Comparison of ENCODE assay signal across 7 cellular contexts in genomic region chr22:26483043-26483438, GRCh38. TPM values are rescaled to one million over a fixed set of nuclear protein-coding genes. Genes with fewer than 3 reads are reported as not detected.
DNase-seq lines count a peak whose midpoint lies in the region; ATAC-seq and TF ChIP-seq lines count a peak whose summit lies in the region.

No MANE protein-coding gene starts in this region.

- no peak for TF ChIP-seq POLR2A in suprapubic skin (IDR thresholded peaks at IDR 0.05)

- H3K27me3 ChIP-seq in iPS-20b (ENCODE audit: insufficient read depth, low read length) (no peaks in the 10 kb centered on the region), suprapubic skin (no peaks in the 10 kb centered on the region)

- peaks cover 60% of the 10 kb centered on the region for H3K36me3 Mint-ChIP-seq in activated T-helper 17 cell treated with anti-CD3 and anti-CD28 coated beads, Interleukin-2, amount 50 U/mL, for 72 hours (ENCODE audit: low read depth)

- no peak for TF ChIP-seq EP300 in suprapubic skin (IDR thresholded peaks at IDR 0.05)

- H3K27me3 Mint-ChIP-seq in activated T-helper 17 cell treated with anti-CD3 and anti-CD28 coated beads, Interleukin-2, amount 50 U/mL, for 72 hours = no peaks in the 10 kb centered on the region

- peak overlapping the region; percentile 90 for H3K27ac ChIP-seq in iPS-20b (ENCODE audit: low read length)
- peak overlapping the region; percentile 95 for H3K27ac ChIP-seq in suprapubic skin

- H3K4me1 ChIP-seq in iPS-20b (ENCODE audit: insufficient read depth, low read length) (peaks cover 10% of the 10 kb centered on the region; the same call in 1 of the 2 replicates), suprapubic skin (peaks cover 66% of the 10 kb centered on the region)

- H3K36me3 ChIP-seq in iPS-20b (ENCODE audit: insufficient read depth, low read depth, low read length) (peaks cover 59% of the 10 kb centered on the region), suprapubic skin (peaks cover 10% of the 10 kb centered on the region)

- H3K4me3 ChIP-seq in iPS-20b (ENCODE audit: low read length) = peak overlapping the region; percentile 99
- peak overlapping the region; percentile 67 for H3K4me3 ChIP-seq in suprapubic skin

- DNase-seq in suprapubic skin (ENCODE audit: low spot score in 2 of 2) = no peak
- no peak for DNase-seq in DMS 273 treated with DMSO at 0.1 percent for 48 hours (lab: John Stamatoyannopoulos, UW)
- no peak for DNase-seq in UCSD-AML1 (lab: John Stamatoyannopoulos, UW; ENCODE audit: unreplicated experiment)
- DNase-seq in SK-N-DZ (ENCODE audit: low spot score) = no peak

- H3K9me3 Mint-ChIP-seq in activated T-helper 17 cell treated with anti-CD3 and anti-CD28 coated beads, Interleukin-2, amount 50 U/mL, for 72 hours = no peaks in the 10 kb centered on the region

- TF ChIP-seq CTCF in suprapubic skin (IDR thresholded peaks at IDR 0.05) = no peak

- peaks cover 42% of the 10 kb centered on the region for H3K4me1 Mint-ChIP-seq in activated T-helper 17 cell treated with anti-CD3 and anti-CD28 coated beads, Interleukin-2, amount 50 U/mL, for 72 hours

- 5% methylated on average over 7 of the region's 7 CpGs for WGBS in suprapubic skin

- H3K4me3 Mint-ChIP-seq in activated T-helper 17 cell treated with anti-CD3 and anti-CD28 coated beads, Interleukin-2, amount 50 U/mL, for 72 hours = peak overlapping the region; percentile 91

- H3K9me3 ChIP-seq in iPS-20b (ENCODE audit: insufficient read depth, low read depth, low read length) (no peaks in the 10 kb centered on the region), suprapubic skin (no peaks in the 10 kb centered on the region)

- peak overlapping the region; percentile 93 for H3K27ac Mint-ChIP-seq in activated T-helper 17 cell treated with anti-CD3 and anti-CD28 coated beads, Interleukin-2, amount 50 U/mL, for 72 hours

- ATAC-seq in HG02840 (IDR thresholded peaks at IDR 0.05; ENCODE audit: low FRiP score, unreplicated experiment) = peak; percentile 9
- peak; percentile 2 for ATAC-seq in activated T-helper 17 cell treated with anti-CD3 and anti-CD28 coated beads, Interleukin-2, amount 50 U/mL, for 72 hours (replicated peaks)

- peak overlapping the region; percentile 93 for H3K9ac ChIP-seq in iPS-20b (ENCODE audit: low read depth, low read length)

RNA-seq across cellular contexts. Expression of gene HPS4, which starts 0.5 kb away (rescaled TPM):
- 10 to 100 TPM; 36.4 to 56.3 TPM for total RNA-seq in activated T-helper 17 cell treated with anti-CD3 and anti-CD28 coated beads, Interleukin-2, amount 50 U/mL, for 72 hours
- 100 to 1,000 TPM in 1 of 4 donors, 10 to 100 TPM in 3; 46.5 to 152 (median 62.9) TPM for total RNA-seq in suprapubic skin
- polyA plus RNA-seq in SK-N-DZ (2014; cell fraction: cytosol; rRNA removed) = 38.9 and 51.2 TPM in 2 replicates
- 78.9 and 90.3 TPM in 2 replicates for polyA plus RNA-seq in SK-N-DZ (2014; cell fraction: nucleus; rRNA removed)

RNA-seq across cellular contexts. Expression of gene SRRD, which starts 0.6 kb away (rescaled TPM):
- 10 to 100 TPM; 22.2 to 40.3 TPM for total RNA-seq in activated T-helper 17 cell treated with anti-CD3 and anti-CD28 coated beads, Interleukin-2, amount 50 U/mL, for 72 hours
- total RNA-seq in suprapubic skin = 10 to 100 TPM; 11.2 to 16.3 (median 14.1) TPM
- 21.2 and 26.0 TPM in 2 replicates for polyA plus RNA-seq in SK-N-DZ (2014; cell fraction: cytosol; rRNA removed)
- 11.9 and 15.7 TPM in 2 replicates for polyA plus RNA-seq in SK-N-DZ (2014; cell fraction: nucleus; rRNA removed)

RNA-seq across cellular contexts. Expression of gene TFIP11, which starts 29.2 kb away (rescaled TPM):
- 10 to 100 TPM; 44.8 to 50.4 TPM for total RNA-seq in activated T-helper 17 cell treated with anti-CD3 and anti-CD28 coated beads, Interleukin-2, amount 50 U/mL, for 72 hours
- 10 to 100 TPM; 35.3 to 46.3 (median 37.5) TPM for total RNA-seq in suprapubic skin
- polyA plus RNA-seq in SK-N-DZ (2014; cell fraction: cytosol; rRNA removed) = 29.2 and 66.0 TPM in 2 replicates
- 22.7 and 41.5 TPM in 2 replicates for polyA plus RNA-seq in SK-N-DZ (2014; cell fraction: nucleus; rRNA removed)

RNA-seq across cellular contexts. Expression of gene ASPHD2, which starts 54.0 kb away (rescaled TPM):
- total RNA-seq in activated T-helper 17 cell treated with anti-CD3 and anti-CD28 coated beads, Interleukin-2, amount 50 U/mL, for 72 hours = 10 to 100 TPM; 13.2 to 20.2 TPM
- total RNA-seq in suprapubic skin = 10 to 100 TPM in 2 of 4 donors, 1 to 10 TPM in 2; 2.7 to 28.0 (median 11.8) TPM
- 6.3 and 6.6 TPM in 2 replicates for polyA plus RNA-seq in SK-N-DZ (2014; cell fraction: cytosol; rRNA removed)
- 1.8 and 2.7 TPM in 2 replicates for polyA plus RNA-seq in SK-N-DZ (2014; cell fraction: nucleus; rRNA removed)
